In the genomic region with DNA sequence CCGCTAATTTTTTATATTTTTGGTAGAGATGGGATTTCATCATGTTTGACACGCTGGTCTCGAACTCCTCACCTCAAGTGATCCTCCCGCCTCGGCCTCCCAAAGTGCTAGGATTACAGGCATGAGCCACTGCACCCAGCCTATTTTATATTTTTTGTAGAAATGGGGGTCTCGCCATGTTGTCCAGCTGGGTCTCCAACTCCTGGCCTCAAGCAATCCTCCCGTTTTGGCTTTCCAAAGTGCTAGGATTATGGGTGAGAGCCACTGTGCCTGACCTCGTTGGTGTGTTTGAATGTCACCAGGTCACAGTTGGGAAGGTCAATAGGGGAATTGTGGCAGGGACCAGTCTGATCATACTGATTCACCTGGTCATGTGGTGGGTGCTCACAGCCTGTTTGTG, we compare ENCODE assay signal across 22 cellular contexts.
"Had no signal": no experiment of that assay in that cellular context is flagged by ENCODE, and none has a peak within 500 bp of the region (broad histone marks: within the 10 kb centered on the region; RNA-seq: fewer than 3 reads in every experiment).

No MANE protein-coding gene starts in this region.

- H3K4me3 Mint-ChIP-seq: naive thymus-derived CD4-positive, alpha-beta T cell; natural killer cell treated with Interleukin-12 subunit alpha and Interleukin-12 subunit beta and Interleukin-15 and Interleukin-18, amount 100 ng/mL, for 72 hours; stimulated activated naive B cell treated with anti-CD40 and anti-IgM and Interleukin-4, amounts not matched to agents 10 μg/mL and 1 μg/mL and 100 μg/mL, for 72 hours had no signal

- H3K36me3 Mint-ChIP-seq: naive thymus-derived CD4-positive, alpha-beta T cell; natural killer cell treated with Interleukin-12 subunit alpha and Interleukin-12 subunit beta and Interleukin-15 and Interleukin-18, amount 100 ng/mL, for 72 hours had no signal

- ATAC-seq: heart right ventricle; left cardiac atrium; left lobe of liver; lower lobe of right lung; mucosa of descending colon; naive thymus-derived CD4-positive, alpha-beta T cell; natural killer cell treated with Interleukin-12 subunit alpha and Interleukin-12 subunit beta and Interleukin-15 and Interleukin-18, amount 100 ng/mL, for 72 hours; right cardiac atrium; sciatic nerve; stimulated activated naive B cell treated with anti-CD40 and anti-IgM and Interleukin-4, amounts not matched to agents 10 μg/mL and 1 μg/mL and 100 μg/mL, for 72 hours; stimulated activated naive CD8-positive, alpha-beta T cell treated with anti-CD3 and anti-CD28 coated beads, Interleukin-15, Interleukin-2, amounts not matched to agents 100 U/mL and 50 U/mL, for 24 hours; upper lobe of right lung had no signal

- DNase-seq: heart right ventricle; kidney glomerular epithelial cell; left cardiac atrium; lower lobe of right lung; mesendoderm; midbrain; mucosa of descending colon; naive thymus-derived CD4-positive, alpha-beta T cell; ovary; right cardiac atrium; stimulated activated CD4-positive, alpha-beta T cell treated with anti-CD3 and anti-CD28 coated beads, Interleukin-12 subunit alpha, Interleukin-12 subunit beta, amount 100 ng/mL, for 4 hours; stimulated activated CD4-positive, alpha-beta T cell treated with anti-CD3 and anti-CD28 coated beads, Interleukin-15, amount 100 ng/mL, for 24 hours; stimulated activated CD4-positive, alpha-beta T cell treated with anti-CD3 and anti-CD28 coated beads, Interleukin-2, amount 100 ng/mL, for 24 hours; stimulated activated CD4-positive, alpha-beta T cell treated with anti-CD3 and anti-CD28 coated beads, Interleukin-4, amount 100 ng/mL, for 1 hour; stimulated activated naive B cell treated with anti-CD40 and anti-IgM and Interleukin-4, amounts not matched to agents 10 μg/mL and 1 μg/mL and 100 μg/mL, for 72 hours; stimulated activated naive CD8-positive, alpha-beta T cell treated with anti-CD3 and anti-CD28 coated beads, Interleukin-15, Interleukin-2, amounts not matched to agents 100 U/mL and 50 U/mL, for 24 hours; trophoblast cell; upper lobe of right lung had no signal

- H3K4me1 Mint-ChIP-seq: naive thymus-derived CD4-positive, alpha-beta T cell; stimulated activated naive B cell treated with anti-CD40 and anti-IgM and Interleukin-4, amounts not matched to agents 10 μg/mL and 1 μg/mL and 100 μg/mL, for 72 hours had no signal

- H3K9me3 Mint-ChIP-seq: natural killer cell treated with Interleukin-12 subunit alpha and Interleukin-12 subunit beta and Interleukin-15 and Interleukin-18, amount 100 ng/mL, for 72 hours had no signal

- H3K27ac Mint-ChIP-seq: naive thymus-derived CD4-positive, alpha-beta T cell; natural killer cell treated with Interleukin-12 subunit alpha and Interleukin-12 subunit beta and Interleukin-15 and Interleukin-18, amount 100 ng/mL, for 72 hours; progenitor cell of endocrine pancreas; stimulated activated naive B cell treated with anti-CD40 and anti-IgM and Interleukin-4, amounts not matched to agents 10 μg/mL and 1 μg/mL and 100 μg/mL, for 72 hours had no signal
